In the genomic region with DNA sequence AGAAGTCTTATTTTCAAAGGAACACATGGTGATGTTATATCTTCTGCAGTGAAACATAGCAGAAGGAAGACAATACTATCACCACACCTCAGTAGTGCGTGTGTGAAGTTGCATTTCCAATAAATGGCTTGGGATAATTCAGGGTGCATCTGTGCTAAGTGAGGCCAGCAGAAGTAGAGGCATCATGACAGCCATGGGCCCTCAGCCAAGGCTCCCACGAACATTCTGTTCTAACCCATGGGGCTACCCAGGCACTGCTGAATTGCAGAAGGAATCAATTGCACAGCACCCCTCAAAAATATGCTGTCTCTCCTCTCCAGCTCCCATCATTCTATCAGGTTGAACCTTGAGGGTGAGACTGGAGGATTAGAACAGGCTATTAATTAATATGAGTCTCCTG, we compare ENCODE assay signal across 9 cellular contexts.
"Had no signal": no experiment of that assay in that cellular context is flagged by ENCODE, and none has a peak within 500 bp of the region (broad histone marks: within the 10 kb centered on the region; RNA-seq: fewer than 3 reads in every experiment).

No MANE protein-coding gene starts in this region.

- DNase-seq: GM23248, GOT3, H7, H9, HCEC 1CT, HFFc6 had no signal

- H3K4me3 Mint-ChIP-seq: GM23338, H9, HFFc6 had no signal

- H3K9me3 Mint-ChIP-seq: GM23338, H9, HFFc6 had no signal

- ATAC-seq: GM23338, HCT116 had no signal

- H3K9me3 ChIP-seq: HAP-1 had no signal

- H3K27ac ChIP-seq: GM23248 had no signal

- H3K36me3 ChIP-seq: HAP-1 had no signal

- H3K27ac Mint-ChIP-seq: GM23338, H9, HFFc6 had no signal

- H3K4me3 ChIP-seq: GM23248, GM23338, HAP-1 had no signal

- H3K4me1 ChIP-seq: HAP-1 had no signal
